Comparison of ENCODE assay signal across 13 cellular contexts in the genomic region with DNA sequence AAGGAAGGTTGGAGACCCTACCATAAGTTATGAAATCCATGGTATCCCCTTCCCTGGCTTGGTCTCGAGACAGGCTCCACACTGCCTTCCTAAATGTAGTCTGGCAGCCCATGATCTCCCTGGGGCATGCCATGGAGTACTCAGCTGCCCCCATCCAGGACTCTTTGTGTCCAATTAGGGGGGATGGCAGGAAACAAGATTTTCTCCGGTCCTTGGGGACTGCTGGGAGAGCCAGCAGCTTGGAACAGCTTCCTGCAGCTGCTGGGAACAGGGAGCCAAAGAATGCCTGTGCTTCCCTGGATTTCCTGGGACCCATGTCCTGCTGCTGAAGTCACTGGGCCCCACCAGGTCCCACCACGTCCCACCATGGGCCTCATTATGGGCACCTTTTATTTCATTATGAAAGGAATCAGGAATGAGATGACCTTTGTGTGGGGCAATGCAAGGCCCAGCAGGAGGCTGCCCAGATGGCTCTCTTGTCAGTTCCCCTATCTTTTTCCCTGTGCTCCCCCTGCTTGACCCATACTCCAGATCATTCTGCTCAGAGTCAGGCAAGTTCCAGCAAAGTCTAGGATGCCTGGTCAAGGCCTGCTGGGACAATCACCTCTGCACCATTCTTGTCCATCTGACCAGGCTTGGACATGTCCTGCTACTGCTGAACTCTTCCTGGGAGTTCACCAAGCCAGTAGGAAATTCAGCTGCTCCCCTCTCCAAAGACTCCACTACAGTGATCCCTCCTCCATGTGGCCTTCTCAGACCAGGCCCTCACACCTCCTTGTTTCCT. TPM values are rescaled to one million over a fixed set of nuclear protein-coding genes. Genes with fewer than 3 reads are reported as not detected.
DNase-seq lines count a peak whose midpoint lies in the region; ATAC-seq and TF ChIP-seq lines count a peak whose summit lies in the region.
"Had no signal": no experiment of that assay in that cellular context is flagged by ENCODE, and none has a peak within 500 bp of the region (broad histone marks: within the 10 kb centered on the region; RNA-seq: fewer than 3 reads in every experiment).

No MANE protein-coding gene starts in this region.

- H3K4me1 Mint-ChIP-seq in activated T-helper 17 cell treated with anti-CD3 and anti-CD28 coated beads, Interleukin-2, amount 50 U/mL, for 72 hours = no peaks in the 10 kb centered on the region
- no peaks in the 10 kb centered on the region for H3K4me1 Mint-ChIP-seq in immature natural killer cell

- no peaks in the 10 kb centered on the region for H3K9me3 ChIP-seq in right lobe of liver
- H3K9me3 ChIP-seq: breast epithelium, esophagus squamous epithelium, neutrophil had no signal

- no peaks in the 10 kb centered on the region for H3K36me3 ChIP-seq in right lobe of liver
- H3K36me3 ChIP-seq: breast epithelium, esophagus squamous epithelium, neutrophil had no signal

- no peak overlapping the region for H3K4me3 ChIP-seq in right lobe of liver
- H3K4me3 ChIP-seq: breast epithelium, esophagus squamous epithelium had no signal

- WGBS in right lobe of liver (ENCODE audit: insufficient coverage, low coverage, low lambda C conversion rate, missing lambda C conversion rate) = 78% methylated on average over 1 of the region's 3 CpGs

- TF ChIP-seq CTCF in right lobe of liver (IDR thresholded peaks at IDR 0.05) = no peak

- H3K4me3 Mint-ChIP-seq in activated T-helper 17 cell treated with anti-CD3 and anti-CD28 coated beads, Interleukin-2, amount 50 U/mL, for 72 hours = no peak overlapping the region
- H3K4me3 Mint-ChIP-seq in immature natural killer cell = no peak overlapping the region
- H3K4me3 Mint-ChIP-seq: activated T-helper 1 cell treated with anti-CD3 and anti-CD28 coated beads, Interleukin-12 subunit alpha, Interleukin-12 subunit beta, Interleukin-2, Interleukin-4 antibody, amounts not matched to agents 30 ng/mL and 10 ng/mL and 1 ng/mL, durations not matched to agents 14 hours and 24 hours and 36 hours; stimulated activated naive B cell treated with anti-CD40 and anti-IgM and Interleukin-4, amounts not matched to agents 10 μg/mL and 1 μg/mL and 100 μg/mL, for 72 hours had no signal

- peak overlapping the region in 1 of 3 donors; percentile 24 for H3K27ac ChIP-seq in right lobe of liver
- H3K27ac ChIP-seq: esophagus squamous epithelium, neutrophil had no signal

- TF ChIP-seq POLR2A in right lobe of liver (IDR thresholded peaks at IDR 0.05) = no peak

- peak overlapping the region; percentile 9 for H3K27ac Mint-ChIP-seq in activated T-helper 17 cell treated with anti-CD3 and anti-CD28 coated beads, Interleukin-2, amount 50 U/mL, for 72 hours
- H3K27ac Mint-ChIP-seq in immature natural killer cell = peak overlapping the region in 2 of 6 donors; percentile 30 to 39
- H3K27ac Mint-ChIP-seq: activated T-helper 1 cell treated with anti-CD3 and anti-CD28 coated beads, Interleukin-12 subunit alpha, Interleukin-12 subunit beta, Interleukin-2, Interleukin-4 antibody, amounts not matched to agents 30 ng/mL and 10 ng/mL and 1 ng/mL, durations not matched to agents 14 hours and 24 hours and 36 hours; stimulated activated naive B cell treated with anti-CD40 and anti-IgM and Interleukin-4, amounts not matched to agents 10 μg/mL and 1 μg/mL and 100 μg/mL, for 72 hours had no signal

- DNase-seq in AG08396 (ENCODE audit: low spot score) = peak; percentile 3
- no peak for DNase-seq in right lobe of liver
- DNase-seq in immature natural killer cell = no peak
- DNase-seq: esophagus squamous epithelium; NCI-H510A treated with DMSO at 0.1 percent for 48 hours; stimulated activated naive B cell treated with anti-CD40 and anti-IgM and Interleukin-4, amounts not matched to agents 10 μg/mL and 1 μg/mL and 100 μg/mL, for 72 hours had no signal

- no peaks in the 10 kb centered on the region for H3K27me3 Mint-ChIP-seq in activated T-helper 17 cell treated with anti-CD3 and anti-CD28 coated beads, Interleukin-2, amount 50 U/mL, for 72 hours
- peaks cover 0 to 3% (median 2%) of the 10 kb centered on the region in 3 donors for H3K27me3 Mint-ChIP-seq in immature natural killer cell (ENCODE audit: low read depth in 3 of 3)
- H3K27me3 Mint-ChIP-seq: stimulated activated naive B cell treated with anti-CD40 and anti-IgM and Interleukin-4, amounts not matched to agents 10 μg/mL and 1 μg/mL and 100 μg/mL, for 72 hours had no signal

- intact Hi-C loops in right lobe of liver (cut with DNase I) = no loop called here

- H3K9me3 Mint-ChIP-seq in activated T-helper 17 cell treated with anti-CD3 and anti-CD28 coated beads, Interleukin-2, amount 50 U/mL, for 72 hours = no peaks in the 10 kb centered on the region
- H3K9me3 Mint-ChIP-seq in immature natural killer cell = no peaks in the 10 kb centered on the region
- H3K9me3 Mint-ChIP-seq: activated T-helper 1 cell treated with anti-CD3 and anti-CD28 coated beads, Interleukin-12 subunit alpha, Interleukin-12 subunit beta, Interleukin-2, Interleukin-4 antibody, amounts not matched to agents 30 ng/mL and 10 ng/mL and 1 ng/mL, durations not matched to agents 14 hours and 24 hours and 36 hours; stimulated activated naive B cell treated with anti-CD40 and anti-IgM and Interleukin-4, amounts not matched to agents 10 μg/mL and 1 μg/mL and 100 μg/mL, for 72 hours had no signal

- no peaks in the 10 kb centered on the region for H3K4me1 ChIP-seq in right lobe of liver
- H3K4me1 ChIP-seq: breast epithelium had no signal

- no peaks in the 10 kb centered on the region for H3K27me3 ChIP-seq in right lobe of liver
- H3K27me3 ChIP-seq: breast epithelium, esophagus squamous epithelium, neutrophil had no signal

- no peak for ATAC-seq in activated T-helper 17 cell treated with anti-CD3 and anti-CD28 coated beads, Interleukin-2, amount 50 U/mL, for 72 hours (replicated peaks)
- ATAC-seq in right lobe of liver (peak; percentile 24 to 50 (median 36)), HG03460 (IDR thresholded peaks at IDR 0.05; ENCODE audit: unreplicated experiment) (no peak), GM18861 (IDR thresholded peaks at IDR 0.05; ENCODE audit: unreplicated experiment) (no peak)
- ATAC-seq: activated CD4-positive, CD25-positive, alpha-beta regulatory T cell treated with anti-CD3 and anti-CD28 coated beads, Interleukin-2, amount 50 U/mL, for 24 hours had no signal

- H3K36me3 Mint-ChIP-seq in activated T-helper 17 cell treated with anti-CD3 and anti-CD28 coated beads, Interleukin-2, amount 50 U/mL, for 72 hours (ENCODE audit: low read depth) = no peaks in the 10 kb centered on the region
- no peaks in the 10 kb centered on the region for H3K36me3 Mint-ChIP-seq in immature natural killer cell
- H3K36me3 Mint-ChIP-seq: stimulated activated naive B cell treated with anti-CD40 and anti-IgM and Interleukin-4, amounts not matched to agents 10 μg/mL and 1 μg/mL and 100 μg/mL, for 72 hours had no signal

RNA-seq across cellular contexts. Expression of a gene that starts 15.0 kb away (rescaled TPM):
- 10 to 100 TPM in 1 of 2 donors, 1 to 10 TPM in 1; 7.0 to 12.3 TPM for total RNA-seq in activated T-helper 17 cell treated with anti-CD3 and anti-CD28 coated beads, Interleukin-2, amount 50 U/mL, for 72 hours
- total RNA-seq in right lobe of liver = 10 to 100 TPM; 54.5 to 92.5 (median 65.2) TPM
- 1 to 10 TPM; 3.2 to 6.0 (median 3.7) TPM for polyA plus RNA-seq in immature natural killer cell

RNA-seq across cellular contexts. Expression of a gene that starts 26.0 kb away (rescaled TPM):
- total RNA-seq in activated T-helper 17 cell treated with anti-CD3 and anti-CD28 coated beads, Interleukin-2, amount 50 U/mL, for 72 hours = 10 to 100 TPM in 1 of 2 donors, 1 to 10 TPM in 1; 6.7 to 11.6 TPM
- 10 to 100 TPM in 2 of 6 experiments, 1 to 10 TPM in 4; 2.2 to 13.1 (median 8.3) TPM for total RNA-seq in right lobe of liver
- polyA plus RNA-seq in immature natural killer cell = 10 to 100 TPM in 1 of 3 donors, 1 to 10 TPM in 2; 3.2 to 11.9 (median 4.2) TPM

RNA-seq across cellular contexts. Expression of a gene that starts 32.8 kb away (rescaled TPM):
- 1 to 10 TPM; 1.9 to 2.5 TPM for total RNA-seq in activated T-helper 17 cell treated with anti-CD3 and anti-CD28 coated beads, Interleukin-2, amount 50 U/mL, for 72 hours
- 10 to 100 TPM in 5 of 6 experiments, 1 to 10 TPM in 1; 8.4 to 52.0 (median 31.3) TPM for total RNA-seq in right lobe of liver
- polyA plus RNA-seq in immature natural killer cell = 1 to 10 TPM; 2.9 to 8.2 (median 4.8) TPM

RNA-seq across cellular contexts. Expression of a gene that starts 42.9 kb away (rescaled TPM):
- 10 to 100 TPM; 14.3 to 18.0 TPM for total RNA-seq in activated T-helper 17 cell treated with anti-CD3 and anti-CD28 coated beads, Interleukin-2, amount 50 U/mL, for 72 hours
- 10 to 100 TPM; 15.9 to 26.0 (median 19.4) TPM for total RNA-seq in right lobe of liver
- polyA plus RNA-seq in immature natural killer cell = 10 to 100 TPM; 57.3 to 86.2 (median 62.6) TPM

RNA-seq across cellular contexts. Expression of a gene that starts 43.3 kb away (rescaled TPM):
- 100 to 1,000 TPM; 298 to 453 TPM for total RNA-seq in activated T-helper 17 cell treated with anti-CD3 and anti-CD28 coated beads, Interleukin-2, amount 50 U/mL, for 72 hours
- 100 to 1,000 TPM; 142 to 251 (median 171) TPM for total RNA-seq in right lobe of liver
- 1,000 to 10,000 TPM in 1 of 3 donors, 100 to 1,000 TPM in 2; 863 to 1,056 (median 891) TPM for polyA plus RNA-seq in immature natural killer cell

Comparison
In these comparisons a context has a peak if more than half of its experiments do, and no peak if none do; other contexts are left out.
1. ATAC-seq: peak in right lobe of liver (4 of 4); none in activated T-helper 17 cell treated with anti-CD3 and anti-CD28 coated beads, Interleukin-2, amount 50 U/mL, for 72 hours (single experiment), HG03460 (single experiment) and GM18861 (single experiment).
2. RNA of a gene that starts 15.0 kb away (total RNA-seq): 54.5 to 92.5 TPM in right lobe of liver; 7.0 to 12.3 TPM in activated T-helper 17 cell treated with anti-CD3 and anti-CD28 coated beads, Interleukin-2, amount 50 U/mL, for 72 hours; every median in the first group is over 4 times any median in the second.